In the genomic region with DNA sequence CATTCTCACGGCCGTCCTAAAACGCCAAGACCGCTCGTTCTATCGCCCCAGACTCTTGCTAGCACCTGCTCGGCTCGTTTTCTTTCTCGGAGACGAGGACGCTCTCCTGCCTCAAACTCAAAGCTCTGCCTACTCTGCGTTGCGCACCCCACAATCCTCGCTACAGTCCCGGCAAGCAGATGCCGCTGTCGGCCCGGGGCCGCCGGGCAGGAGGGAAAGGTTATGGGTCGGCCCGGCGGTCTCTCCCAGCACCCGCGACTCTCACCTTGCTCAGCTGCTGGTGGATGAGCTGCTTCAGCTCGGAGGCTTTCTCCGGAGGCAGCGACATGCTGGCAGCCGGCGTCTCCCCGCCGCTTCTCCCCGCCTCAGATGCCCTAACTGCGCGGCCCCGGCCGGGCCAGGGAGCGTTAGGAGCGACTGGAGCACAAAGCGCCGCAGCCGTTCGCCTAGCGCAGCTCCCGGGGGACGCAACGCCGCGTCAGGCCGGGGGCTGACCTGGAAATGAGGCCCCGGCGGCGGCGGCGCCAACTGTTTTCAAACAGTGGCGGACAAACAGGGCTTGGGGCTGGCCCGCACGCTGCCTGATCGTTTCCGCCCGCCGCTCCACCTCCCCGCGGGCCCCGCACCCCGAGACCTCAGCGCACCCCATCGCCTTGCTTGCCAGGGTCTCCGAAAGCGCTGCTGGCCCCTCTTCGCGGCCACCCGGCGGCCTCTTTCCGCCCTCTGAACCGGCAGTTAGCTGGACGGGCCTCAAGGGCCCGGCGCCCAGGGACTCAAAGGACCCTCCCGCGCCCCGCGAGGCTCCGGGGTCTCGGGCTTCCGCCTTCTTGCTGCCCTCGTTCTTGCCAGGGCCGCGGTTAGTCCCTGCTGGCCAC, we compare ENCODE assay signal across 1 cellular context.
A peak's percentile ranks its signal among the peaks of the same experiment; 100 is the strongest.
TF ChIP-seq lines count a peak whose summit lies in the region.

A gene with protein sequence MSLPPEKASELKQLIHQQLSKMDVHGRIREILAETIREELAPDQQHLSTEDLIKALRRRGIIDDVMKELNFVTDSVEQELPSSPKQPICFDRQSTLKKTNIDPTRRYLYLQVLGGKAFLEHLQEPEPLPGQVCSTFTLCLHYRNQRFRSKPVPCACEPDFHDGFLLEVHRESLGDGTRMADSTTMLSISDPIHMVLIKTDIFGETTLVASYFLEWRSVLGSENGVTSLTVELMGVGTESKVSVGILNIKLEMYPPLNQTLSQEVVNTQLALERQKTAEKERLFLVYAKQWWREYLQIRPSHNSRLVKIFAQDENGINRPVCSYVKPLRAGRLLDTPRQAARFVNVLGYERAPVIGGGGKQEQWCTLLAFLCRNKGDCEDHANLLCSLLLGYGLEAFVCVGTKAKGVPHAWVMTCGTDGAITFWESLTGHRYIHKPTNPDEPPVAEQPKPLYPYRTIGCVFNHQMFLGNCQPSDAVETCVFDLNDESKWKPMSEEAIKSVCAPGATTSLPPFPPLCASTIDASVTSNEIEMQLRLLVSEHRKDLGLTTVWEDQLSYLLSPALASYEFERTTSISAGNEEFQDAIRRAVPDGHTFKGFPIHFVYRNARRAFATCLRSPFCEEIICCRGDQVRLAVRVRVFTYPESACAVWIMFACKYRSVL (minus strand): TSS at position 503 of the 875 bp plus-strand sequence. CDS start 175 bp downstream, at position 328.
A gene with protein sequence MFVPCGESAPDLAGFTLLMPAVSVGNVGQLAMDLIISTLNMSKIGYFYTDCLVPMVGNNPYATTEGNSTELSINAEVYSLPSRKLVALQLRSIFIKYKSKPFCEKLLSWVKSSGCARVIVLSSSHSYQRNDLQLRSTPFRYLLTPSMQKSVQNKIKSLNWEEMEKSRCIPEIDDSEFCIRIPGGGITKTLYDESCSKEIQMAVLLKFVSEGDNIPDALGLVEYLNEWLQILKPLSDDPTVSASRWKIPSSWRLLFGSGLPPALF (plus strand): TSS at position 822 of the 875 bp plus-strand sequence. CDS start 66 bp downstream, outside the sequence.

TF ChIP-seq in HEK293, 187 proteins besides CTCF, POLR2A, EP300 and RAD21 (continued from another document and continues in another):
- TF ChIP-seq, protein P1, sequence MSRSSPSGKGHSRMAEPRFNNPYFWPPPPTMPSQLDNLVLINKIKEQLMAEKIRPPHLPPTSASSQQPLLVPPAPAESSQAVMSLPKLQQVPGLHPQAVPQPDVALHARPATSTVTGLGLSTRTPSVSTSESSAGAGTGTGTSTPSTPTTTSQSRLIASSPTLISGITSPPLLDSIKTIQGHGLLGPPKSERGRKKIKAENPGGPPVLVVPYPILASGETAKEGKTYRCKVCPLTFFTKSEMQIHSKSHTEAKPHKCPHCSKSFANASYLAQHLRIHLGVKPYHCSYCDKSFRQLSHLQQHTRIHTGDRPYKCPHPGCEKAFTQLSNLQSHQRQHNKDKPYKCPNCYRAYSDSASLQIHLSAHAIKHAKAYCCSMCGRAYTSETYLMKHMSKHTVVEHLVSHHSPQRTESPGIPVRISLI (tag by site-specific recombination; IDR thresholded peaks at IDR 0.05): no peak
- TF ChIP-seq, protein P2, sequence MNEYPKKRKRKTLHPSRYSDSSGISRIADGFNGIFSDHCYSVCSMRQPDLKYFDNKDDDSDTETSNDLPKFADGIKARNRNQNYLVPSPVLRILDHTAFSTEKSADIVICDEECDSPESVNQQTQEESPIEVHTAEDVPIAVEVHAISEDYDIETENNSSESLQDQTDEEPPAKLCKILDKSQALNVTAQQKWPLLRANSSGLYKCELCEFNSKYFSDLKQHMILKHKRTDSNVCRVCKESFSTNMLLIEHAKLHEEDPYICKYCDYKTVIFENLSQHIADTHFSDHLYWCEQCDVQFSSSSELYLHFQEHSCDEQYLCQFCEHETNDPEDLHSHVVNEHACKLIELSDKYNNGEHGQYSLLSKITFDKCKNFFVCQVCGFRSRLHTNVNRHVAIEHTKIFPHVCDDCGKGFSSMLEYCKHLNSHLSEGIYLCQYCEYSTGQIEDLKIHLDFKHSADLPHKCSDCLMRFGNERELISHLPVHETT (tag by site-specific recombination; IDR thresholded peaks at IDR 0.05): peak; percentile 62; the same call in 1 of the 2 replicates
- TF ChIP-seq ZNF423 (tag by site-specific recombination; IDR thresholded peaks at IDR 0.05): no peak; the same call in 1 of the 2 replicates
- TF ChIP-seq, protein P3, sequence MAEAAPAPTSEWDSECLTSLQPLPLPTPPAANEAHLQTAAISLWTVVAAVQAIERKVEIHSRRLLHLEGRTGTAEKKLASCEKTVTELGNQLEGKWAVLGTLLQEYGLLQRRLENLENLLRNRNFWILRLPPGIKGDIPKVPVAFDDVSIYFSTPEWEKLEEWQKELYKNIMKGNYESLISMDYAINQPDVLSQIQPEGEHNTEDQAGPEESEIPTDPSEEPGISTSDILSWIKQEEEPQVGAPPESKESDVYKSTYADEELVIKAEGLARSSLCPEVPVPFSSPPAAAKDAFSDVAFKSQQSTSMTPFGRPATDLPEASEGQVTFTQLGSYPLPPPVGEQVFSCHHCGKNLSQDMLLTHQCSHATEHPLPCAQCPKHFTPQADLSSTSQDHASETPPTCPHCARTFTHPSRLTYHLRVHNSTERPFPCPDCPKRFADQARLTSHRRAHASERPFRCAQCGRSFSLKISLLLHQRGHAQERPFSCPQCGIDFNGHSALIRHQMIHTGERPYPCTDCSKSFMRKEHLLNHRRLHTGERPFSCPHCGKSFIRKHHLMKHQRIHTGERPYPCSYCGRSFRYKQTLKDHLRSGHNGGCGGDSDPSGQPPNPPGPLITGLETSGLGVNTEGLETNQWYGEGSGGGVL (tag by site-specific recombination; IDR thresholded peaks at IDR 0.05): no peak
- TF ChIP-seq ZNF501 (tag by site-specific recombination; IDR thresholded peaks at IDR 0.05): peak; percentile 74
- TF ChIP-seq, protein P4, sequence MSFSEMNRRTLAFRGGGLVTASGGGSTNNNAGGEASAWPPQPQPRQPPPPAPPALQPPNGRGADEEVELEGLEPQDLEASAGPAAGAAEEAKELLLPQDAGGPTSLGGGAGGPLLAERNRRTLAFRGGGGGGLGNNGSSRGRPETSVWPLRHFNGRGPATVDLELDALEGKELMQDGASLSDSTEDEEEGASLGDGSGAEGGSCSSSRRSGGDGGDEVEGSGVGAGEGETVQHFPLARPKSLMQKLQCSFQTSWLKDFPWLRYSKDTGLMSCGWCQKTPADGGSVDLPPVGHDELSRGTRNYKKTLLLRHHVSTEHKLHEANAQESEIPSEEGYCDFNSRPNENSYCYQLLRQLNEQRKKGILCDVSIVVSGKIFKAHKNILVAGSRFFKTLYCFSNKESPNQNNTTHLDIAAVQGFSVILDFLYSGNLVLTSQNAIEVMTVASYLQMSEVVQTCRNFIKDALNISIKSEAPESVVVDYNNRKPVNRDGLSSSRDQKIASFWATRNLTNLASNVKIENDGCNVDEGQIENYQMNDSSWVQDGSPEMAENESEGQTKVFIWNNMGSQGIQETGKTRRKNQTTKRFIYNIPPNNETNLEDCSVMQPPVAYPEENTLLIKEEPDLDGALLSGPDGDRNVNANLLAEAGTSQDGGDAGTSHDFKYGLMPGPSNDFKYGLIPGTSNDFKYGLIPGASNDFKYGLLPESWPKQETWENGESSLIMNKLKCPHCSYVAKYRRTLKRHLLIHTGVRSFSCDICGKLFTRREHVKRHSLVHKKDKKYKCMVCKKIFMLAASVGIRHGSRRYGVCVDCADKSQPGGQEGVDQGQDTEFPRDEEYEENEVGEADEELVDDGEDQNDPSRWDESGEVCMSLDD (tag by site-specific recombination; IDR thresholded peaks at IDR 0.05): peak; percentile 95
- TF ChIP-seq ZSCAN30 (tag by site-specific recombination; IDR thresholded peaks at IDR 0.05): peak; percentile 80
- TF ChIP-seq ZNF416 (tag by site-specific recombination; IDR thresholded peaks at IDR 0.05): no peak
- peak; percentile 60; the same call in 1 of the 2 replicates for TF ChIP-seq ZFHX2 (tag by site-specific recombination; conservative IDR thresholded peaks at IDR 0.05)
- 0 out of 2 replicates have a peak, but pooled peaks have one; percentile 33 for TF ChIP-seq OVOL3 (tag by site-specific recombination; IDR thresholded peaks at IDR 0.05)
- TF ChIP-seq, protein P5, sequence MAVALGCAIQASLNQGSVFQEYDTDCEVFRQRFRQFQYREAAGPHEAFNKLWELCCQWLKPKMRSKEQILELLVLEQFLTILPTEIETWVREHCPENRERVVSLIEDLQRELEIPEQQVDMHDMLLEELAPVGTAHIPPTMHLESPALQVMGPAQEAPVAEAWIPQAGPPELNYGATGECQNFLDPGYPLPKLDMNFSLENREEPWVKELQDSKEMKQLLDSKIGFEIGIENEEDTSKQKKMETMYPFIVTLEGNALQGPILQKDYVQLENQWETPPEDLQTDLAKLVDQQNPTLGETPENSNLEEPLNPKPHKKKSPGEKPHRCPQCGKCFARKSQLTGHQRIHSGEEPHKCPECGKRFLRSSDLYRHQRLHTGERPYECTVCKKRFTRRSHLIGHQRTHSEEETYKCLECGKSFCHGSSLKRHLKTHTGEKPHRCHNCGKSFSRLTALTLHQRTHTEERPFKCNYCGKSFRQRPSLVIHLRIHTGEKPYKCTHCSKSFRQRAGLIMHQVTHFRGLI (tag by site-specific recombination; IDR thresholded peaks at IDR 0.05): no peak
- TF ChIP-seq ZNF140 (tag by site-specific recombination; IDR thresholded peaks at IDR 0.05): no peak
- peak; percentile 93 for TF ChIP-seq YY2 (tag by site-specific recombination; IDR thresholded peaks at IDR 0.05)
- no peak for TF ChIP-seq ZNF776 (tag by site-specific recombination; IDR thresholded peaks at IDR 0.05; ENCODE audit: borderline replicate concordance)
- TF ChIP-seq PRDM1 (tag by site-specific recombination; IDR thresholded peaks at IDR 0.05): peak; percentile 60; the same call in 1 of the 2 replicates
- TF ChIP-seq, protein P6, sequence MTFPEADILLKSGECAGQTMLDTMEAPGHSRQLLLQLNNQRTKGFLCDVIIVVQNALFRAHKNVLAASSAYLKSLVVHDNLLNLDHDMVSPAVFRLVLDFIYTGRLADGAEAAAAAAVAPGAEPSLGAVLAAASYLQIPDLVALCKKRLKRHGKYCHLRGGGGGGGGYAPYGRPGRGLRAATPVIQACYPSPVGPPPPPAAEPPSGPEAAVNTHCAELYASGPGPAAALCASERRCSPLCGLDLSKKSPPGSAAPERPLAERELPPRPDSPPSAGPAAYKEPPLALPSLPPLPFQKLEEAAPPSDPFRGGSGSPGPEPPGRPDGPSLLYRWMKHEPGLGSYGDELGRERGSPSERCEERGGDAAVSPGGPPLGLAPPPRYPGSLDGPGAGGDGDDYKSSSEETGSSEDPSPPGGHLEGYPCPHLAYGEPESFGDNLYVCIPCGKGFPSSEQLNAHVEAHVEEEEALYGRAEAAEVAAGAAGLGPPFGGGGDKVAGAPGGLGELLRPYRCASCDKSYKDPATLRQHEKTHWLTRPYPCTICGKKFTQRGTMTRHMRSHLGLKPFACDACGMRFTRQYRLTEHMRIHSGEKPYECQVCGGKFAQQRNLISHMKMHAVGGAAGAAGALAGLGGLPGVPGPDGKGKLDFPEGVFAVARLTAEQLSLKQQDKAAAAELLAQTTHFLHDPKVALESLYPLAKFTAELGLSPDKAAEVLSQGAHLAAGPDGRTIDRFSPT (tag by site-specific recombination; IDR thresholded peaks at IDR 0.05): no peak
- TF ChIP-seq TRIM28 (IDR thresholded peaks at IDR 0.05; ENCODE audit: borderline replicate concordance, low read length): no peak
- TF ChIP-seq ZNF791 (tag by site-specific recombination; IDR thresholded peaks at IDR 0.05): no peak
- peak; percentile 67 for TF ChIP-seq ZNF629 (tag by site-specific recombination; IDR thresholded peaks at IDR 0.05)
- TF ChIP-seq ZNF324 (tag by site-specific recombination; IDR thresholded peaks at IDR 0.05): peak; percentile 76
- TF ChIP-seq, protein P7, sequence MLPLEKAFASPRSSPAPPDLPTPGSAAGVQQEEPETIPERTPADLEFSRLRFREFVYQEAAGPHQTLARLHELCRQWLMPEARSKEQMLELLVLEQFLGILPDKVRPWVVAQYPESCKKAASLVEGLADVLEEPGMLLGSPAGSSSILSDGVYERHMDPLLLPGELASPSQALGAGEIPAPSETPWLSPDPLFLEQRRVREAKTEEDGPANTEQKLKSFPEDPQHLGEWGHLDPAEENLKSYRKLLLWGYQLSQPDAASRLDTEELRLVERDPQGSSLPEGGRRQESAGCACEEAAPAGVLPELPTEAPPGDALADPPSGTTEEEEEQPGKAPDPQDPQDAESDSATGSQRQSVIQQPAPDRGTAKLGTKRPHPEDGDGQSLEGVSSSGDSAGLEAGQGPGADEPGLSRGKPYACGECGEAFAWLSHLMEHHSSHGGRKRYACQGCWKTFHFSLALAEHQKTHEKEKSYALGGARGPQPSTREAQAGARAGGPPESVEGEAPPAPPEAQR (tag by site-specific recombination; IDR thresholded peaks at IDR 0.05): 0 out of 2 replicates have a peak, but pooled peaks have one; percentile 35
- TF ChIP-seq, protein P8, sequence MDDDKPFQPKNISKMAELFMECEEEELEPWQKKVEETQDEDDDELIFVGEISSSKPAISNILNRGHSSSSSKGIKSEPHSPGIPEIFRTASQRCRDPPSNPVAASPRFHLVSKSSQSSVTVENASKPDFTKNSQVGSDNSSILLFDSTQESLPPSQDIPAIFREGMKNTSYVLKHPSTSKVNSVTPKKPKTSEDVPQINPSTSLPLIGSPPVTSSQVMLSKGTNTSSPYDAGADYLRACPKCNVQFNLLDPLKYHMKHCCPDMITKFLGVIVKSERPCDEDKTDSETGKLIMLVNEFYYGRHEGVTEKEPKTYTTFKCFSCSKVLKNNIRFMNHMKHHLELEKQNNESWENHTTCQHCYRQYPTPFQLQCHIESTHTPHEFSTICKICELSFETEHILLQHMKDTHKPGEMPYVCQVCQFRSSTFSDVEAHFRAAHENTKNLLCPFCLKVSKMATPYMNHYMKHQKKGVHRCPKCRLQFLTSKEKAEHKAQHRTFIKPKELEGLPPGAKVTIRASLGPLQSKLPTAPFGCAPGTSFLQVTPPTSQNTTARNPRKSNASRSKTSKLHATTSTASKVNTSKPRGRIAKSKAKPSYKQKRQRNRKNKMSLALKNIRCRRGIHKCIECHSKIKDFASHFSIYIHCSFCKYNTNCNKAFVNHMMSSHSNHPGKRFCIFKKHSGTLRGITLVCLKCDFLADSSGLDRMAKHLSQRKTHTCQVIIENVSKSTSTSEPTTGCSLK (tag by site-specific recombination; IDR thresholded peaks at IDR 0.05): no peak
- TF ChIP-seq ZNF2 (tag by site-specific recombination; IDR thresholded peaks at IDR 0.05): peak; percentile 41; the same call in 1 of the 2 replicates
- peak; percentile 60 for TF ChIP-seq SP2 (tag by site-specific recombination; IDR thresholded peaks at IDR 0.05)
- TF ChIP-seq, protein P9, sequence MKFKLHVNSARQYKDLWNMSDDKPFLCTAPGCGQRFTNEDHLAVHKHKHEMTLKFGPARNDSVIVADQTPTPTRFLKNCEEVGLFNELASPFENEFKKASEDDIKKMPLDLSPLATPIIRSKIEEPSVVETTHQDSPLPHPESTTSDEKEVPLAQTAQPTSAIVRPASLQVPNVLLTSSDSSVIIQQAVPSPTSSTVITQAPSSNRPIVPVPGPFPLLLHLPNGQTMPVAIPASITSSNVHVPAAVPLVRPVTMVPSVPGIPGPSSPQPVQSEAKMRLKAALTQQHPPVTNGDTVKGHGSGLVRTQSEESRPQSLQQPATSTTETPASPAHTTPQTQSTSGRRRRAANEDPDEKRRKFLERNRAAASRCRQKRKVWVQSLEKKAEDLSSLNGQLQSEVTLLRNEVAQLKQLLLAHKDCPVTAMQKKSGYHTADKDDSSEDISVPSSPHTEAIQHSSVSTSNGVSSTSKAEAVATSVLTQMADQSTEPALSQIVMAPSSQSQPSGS (tag by site-specific recombination; IDR thresholded peaks at IDR 0.05; ENCODE audit: low read depth): no peak
- peak; percentile 87 for TF ChIP-seq ZBTB20 (tag by site-specific recombination; IDR thresholded peaks at IDR 0.05)
- peak; percentile 46 for TF ChIP-seq OSR2 (tag by site-specific recombination; IDR thresholded peaks at IDR 0.05)
- no peak for TF ChIP-seq ZNF10 (tag by site-specific recombination; IDR thresholded peaks at IDR 0.05)
- peak; percentile 84; the same call in 1 of the 2 replicates for TF ChIP-seq KLF7 (tag by site-specific recombination; IDR thresholded peaks at IDR 0.05; ENCODE audit: borderline replicate concordance)
